In the genomic region with DNA sequence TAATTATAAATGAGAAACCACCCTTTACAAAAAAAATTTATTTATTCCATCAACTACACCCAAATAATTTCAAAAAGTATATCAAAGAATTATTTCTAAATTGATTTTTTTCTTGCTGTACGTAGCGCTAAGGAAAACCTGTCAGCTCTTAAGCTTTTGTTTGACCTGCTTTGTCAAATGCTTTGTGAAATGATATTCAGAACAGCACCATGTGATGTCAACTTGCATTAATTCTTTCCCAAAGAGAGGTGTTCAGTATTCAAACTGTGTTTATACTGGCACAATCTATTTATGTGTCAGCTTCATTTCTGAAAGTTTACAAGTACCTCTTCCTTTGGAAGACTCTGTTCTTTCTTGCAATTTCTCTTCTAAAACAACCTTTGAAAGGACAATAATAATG, we compare ENCODE assay signal across 30 cellular contexts.
"Had no signal": no experiment of that assay in that cellular context is flagged by ENCODE, and none has a peak within 500 bp of the region (broad histone marks: within the 10 kb centered on the region; RNA-seq: fewer than 3 reads in every experiment).

No MANE protein-coding gene starts in this region.

- H3K4me1 ChIP-seq: foreskin keratinocyte, gastrocnemius medialis, heart right ventricle had no signal

- FAIRE-seq: bronchial epithelial cell had no signal

- H3K4me3 ChIP-seq: adrenal gland, coronary artery, dorsolateral prefrontal cortex, gastrocnemius medialis, heart right ventricle had no signal

- H3K36me3 ChIP-seq: adrenal gland, gastrocnemius medialis, heart right ventricle, WERI-Rb-1 had no signal

- ATAC-seq: activated CD4-positive, CD25-positive, alpha-beta regulatory T cell treated with anti-CD3 and anti-CD28 coated beads, Interleukin-2, amount 50 U/mL, for 24 hours; activated CD8-positive, alpha-beta T cell treated with anti-CD3 and anti-CD28 coated beads for 36 hours; activated naive CD8-positive, alpha-beta T cell treated with anti-CD3 and anti-CD28 coated beads, Interleukin-2, amount 50 U/mL, for 24 hours; activated T-cell treated with anti-CD3 and anti-CD28 coated beads, Interleukin-2, amount 50 U/mL, for 4 hours; activated T-helper 17 cell treated with anti-CD3 and anti-CD28 coated beads, Interleukin-2, amount 50 U/mL, for 72 hours; esophagus mucosa; foreskin keratinocyte; gastrocnemius medialis; heart right ventricle; T-helper 17 cell had no signal

- H3K27me3 ChIP-seq: adrenal gland, dorsolateral prefrontal cortex, gastrocnemius medialis, heart right ventricle had no signal

- H3K9me3 ChIP-seq: adrenal gland, gastrocnemius medialis had no signal

- H3K27ac ChIP-seq: adrenal gland, coronary artery, dorsolateral prefrontal cortex, foreskin keratinocyte, gastrocnemius medialis, heart right ventricle, WERI-Rb-1 had no signal

- DNase-seq: activated B cell treated with CpG ODN at 0.5 μM for 24 hours; activated CD4-positive, alpha-beta T cell treated with anti-CD3 and anti-CD28 coated beads for 48 hours; activated CD4-positive, alpha-beta T cell treated with anti-CD3 and anti-CD28 coated beads, Interleukin-2, amount 50 U/mL, for 1 hour; activated CD4-positive, alpha-beta T cell treated with anti-CD3 and anti-CD28 coated beads, Interleukin-2, amount 50 U/mL, for 48 hours; activated CD8-positive, alpha-beta memory T cell treated with anti-CD3 and anti-CD28 coated beads for 24 hours; activated CD8-positive, alpha-beta T cell treated with anti-CD3 and anti-CD28 coated beads for 36 hours; activated effector memory CD4-positive, alpha-beta T cell treated with Interleukin-2 at 50 U/mL for 16 hours; activated gamma-delta T cell treated with Interleukin-2 at 50 U/mL for 16 hours; activated naive CD4-positive, alpha-beta T cell treated with anti-CD3 and anti-CD28 coated beads, Interleukin-2, amount 50 U/mL, for 16 hours; activated naive CD4-positive, alpha-beta T cell treated with Interleukin-2 at 50 U/mL for 16 hours; activated naive CD8-positive, alpha-beta T cell treated with anti-CD3 and anti-CD28 coated beads, Interleukin-2, amount 50 U/mL, for 24 hours; activated T-cell treated with anti-CD3 and anti-CD28 coated beads, Interleukin-2, amount 50 U/mL, for 4 hours; adrenal gland; amygdala; aorta; dorsolateral prefrontal cortex; effector memory CD4-positive, alpha-beta T cell; endodermal cell; foreskin keratinocyte; gastrocnemius medialis; heart right ventricle; T-helper 1 cell; T-helper 17 cell; T1000; WERI-Rb-1 had no signal
